28 cellular contexts compared by ENCODE assay signal in the genomic region with DNA sequence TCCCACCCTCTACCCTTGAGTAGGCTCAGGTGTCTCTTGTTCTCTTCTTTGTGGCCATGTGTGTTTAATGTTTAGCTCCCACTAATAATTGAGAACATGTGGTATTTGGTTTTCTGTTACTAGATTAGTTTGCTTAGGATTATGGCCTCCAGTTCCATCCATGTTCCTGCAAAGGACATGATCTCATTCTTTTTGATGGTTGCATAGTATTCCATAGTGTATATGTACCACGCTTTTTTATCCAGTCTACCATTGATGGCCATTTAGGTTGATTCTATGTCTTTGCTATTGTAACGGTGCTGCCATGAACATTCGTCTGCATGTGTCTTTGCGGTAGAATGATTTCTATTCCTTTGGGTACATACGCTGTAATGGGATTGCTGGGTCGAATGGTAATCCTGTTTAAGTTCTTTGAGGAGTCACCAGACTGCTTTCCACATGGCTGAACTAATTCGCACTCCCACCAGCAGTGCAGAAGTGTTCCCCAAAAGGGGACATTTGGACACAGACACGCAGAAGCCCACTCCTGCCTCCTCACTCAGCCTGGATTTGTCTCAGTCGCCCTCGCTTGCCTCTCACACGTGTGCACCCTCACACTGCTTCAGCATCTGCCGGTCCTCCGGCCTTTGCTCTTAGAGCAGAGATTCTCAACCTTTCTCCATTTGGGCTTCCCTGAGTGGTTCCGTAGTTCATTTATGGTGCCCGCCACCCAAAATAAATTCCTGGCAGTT. TPM values are rescaled to one million over a fixed set of nuclear protein-coding genes. Genes with fewer than 3 reads are reported as not detected.
DNase-seq lines count a peak whose midpoint lies in the region; ATAC-seq, FAIRE-seq and TF ChIP-seq lines count a peak whose summit lies in the region.
"Had no signal": no experiment of that assay in that cellular context is flagged by ENCODE, and none has a peak within 500 bp of the region (broad histone marks: within the 10 kb centered on the region; RNA-seq: fewer than 3 reads in every experiment).

No MANE protein-coding gene starts in this region.

- peak overlapping the region; percentile 25 for H3K27ac Mint-ChIP-seq in activated CD8-positive, alpha-beta memory T cell treated with anti-CD3 and anti-CD28 coated beads, Interleukin-2, amount 10 ng/mL, durations not matched to agents 7 days and 5 days
- peak overlapping the region; percentile 12 to 98 (median 77) for H3K27ac Mint-ChIP-seq in CD8-positive, alpha-beta memory T cell
- H3K27ac Mint-ChIP-seq in activated B cell treated with CpG ODN at 0.5 μM for 24 hours = peak overlapping the region; percentile 85
- peak overlapping the region in 8 of 9 donors; percentile 60 to 100 (median 98) for H3K27ac Mint-ChIP-seq in naive thymus-derived CD4-positive, alpha-beta T cell
- H3K27ac Mint-ChIP-seq: activated CD4-positive, alpha-beta memory T cell treated with anti-CD3 and anti-CD28 coated beads for 36 hours; brain; WTC11 had no signal

- H3K9me3 ChIP-seq in CD8-positive, alpha-beta memory T cell (ENCODE audit: low read length) = no peaks in the 10 kb centered on the region
- no peaks in the 10 kb centered on the region for H3K9me3 ChIP-seq in naive thymus-derived CD4-positive, alpha-beta T cell (ENCODE audit: control insufficient read depth in 2 of 3, low read length in 3 of 3)
- H3K9me3 ChIP-seq in MG63 = no peaks in the 10 kb centered on the region
- H3K9me3 ChIP-seq: BE2C, pancreas, right atrium auricular region, stomach, tibial nerve had no signal

- intact Hi-C loops in activated B cell treated with CpG ODN at 0.5 μM for 24 hours (cut with micrococcal nuclease) = loop anchor here (5.0 to 10.0 kb wide), 2 partner anchors 642 to 699 kb away; no protein-coding TSS in a partner anchor
- intact Hi-C loops in naive thymus-derived CD4-positive, alpha-beta T cell (cut with micrococcal nuclease) = loop anchor here (10.0 kb wide), 3 partner anchors 509 to 649 kb away; partner anchors contain the start of genes PRDM15 (in 1 of the 2) and ZBTB21 (in 1 of the 2)

- H3K36me3 ChIP-seq in CD8-positive, alpha-beta memory T cell (ENCODE audit: insufficient read depth, low read length) = no peaks in the 10 kb centered on the region
- H3K36me3 ChIP-seq in naive thymus-derived CD4-positive, alpha-beta T cell (ENCODE audit: control insufficient read depth in 2 of 3, insufficient read depth in 3 of 3, low read length in 3 of 3) = peaks cover 0 to 30% (median 0%) of the 10 kb centered on the region in 3 experiments
- no peaks in the 10 kb centered on the region for H3K36me3 ChIP-seq in MG63
- H3K36me3 ChIP-seq: BE2C, pancreas, right atrium auricular region, tibial nerve had no signal

- no peaks in the 10 kb centered on the region for H3K9me3 Mint-ChIP-seq in activated CD8-positive, alpha-beta memory T cell treated with anti-CD3 and anti-CD28 coated beads, Interleukin-2, amount 10 ng/mL, durations not matched to agents 7 days and 5 days (ENCODE audit: low read depth)
- peaks cover 0 to 2% (median 0%) of the 10 kb centered on the region in 5 donors for H3K9me3 Mint-ChIP-seq in CD8-positive, alpha-beta memory T cell
- H3K9me3 Mint-ChIP-seq in activated B cell treated with CpG ODN at 0.5 μM for 24 hours = no peaks in the 10 kb centered on the region
- H3K9me3 Mint-ChIP-seq in naive thymus-derived CD4-positive, alpha-beta T cell = peaks cover 0 to 8% (median 0%) of the 10 kb centered on the region in 11 donors
- H3K9me3 Mint-ChIP-seq: activated T-cell treated with anti-CD3 and anti-CD28 coated beads, Interleukin-2, amount 50 U/mL, for 4 hours had no signal

- CTCF ChIA-PET in activated CD8-positive, alpha-beta memory T cell treated with anti-CD3 and anti-CD28 coated beads, Interleukin-2, amount 10 ng/mL, durations not matched to agents 7 days and 5 days (lab: Charles Lee) = no interaction called here
- CTCF ChIA-PET in CD8-positive, alpha-beta memory T cell (lab: Charles Lee) = no interaction called here
- CTCF ChIA-PET in activated B cell treated with CpG ODN at 0.5 μM for 24 hours (lab: Charles Lee) = no interaction called here
- CTCF ChIA-PET in naive thymus-derived CD4-positive, alpha-beta T cell (lab: Charles Lee) = no interaction called here

- H3K4me3 Mint-ChIP-seq in activated CD8-positive, alpha-beta memory T cell treated with anti-CD3 and anti-CD28 coated beads, Interleukin-2, amount 10 ng/mL, durations not matched to agents 7 days and 5 days = no peak overlapping the region
- peak overlapping the region in 2 of 7 donors; percentile 26 to 66 for H3K4me3 Mint-ChIP-seq in CD8-positive, alpha-beta memory T cell
- H3K4me3 Mint-ChIP-seq in activated B cell treated with CpG ODN at 0.5 μM for 24 hours = no peak overlapping the region
- peak overlapping the region in 9 of 10 donors; percentile 27 to 98 (median 72) for H3K4me3 Mint-ChIP-seq in naive thymus-derived CD4-positive, alpha-beta T cell
- H3K4me3 Mint-ChIP-seq: activated CD4-positive, alpha-beta memory T cell treated with anti-CD3 and anti-CD28 coated beads for 36 hours; activated T-cell treated with anti-CD3 and anti-CD28 coated beads, Interleukin-2, amount 50 U/mL, for 4 hours; brain; WTC11 had no signal

- H3K27ac ChIP-seq in CD8-positive, alpha-beta memory T cell (ENCODE audit: low read depth, low read length) = no peak overlapping the region
- H3K27ac ChIP-seq in naive thymus-derived CD4-positive, alpha-beta T cell (ENCODE audit: low read depth, low read length) = peak overlapping the region; percentile 31
- H3K27ac ChIP-seq: pancreas, right atrium auricular region, tibial nerve had no signal

- POLR2A ChIA-PET in CD8-positive, alpha-beta memory T cell (lab: Charles Lee) = no interaction called here
- POLR2A ChIA-PET in activated B cell treated with CpG ODN at 0.5 μM for 24 hours (lab: Charles Lee) = no interaction called here
- POLR2A ChIA-PET in naive thymus-derived CD4-positive, alpha-beta T cell (lab: Charles Lee) = interaction anchor here (7.7 kb wide), 1 partner anchor 59 kb away, joined by 82 read pairs; the partner anchor contains the start of gene MX1

- H3K4me1 ChIP-seq in CD8-positive, alpha-beta memory T cell (ENCODE audit: insufficient read depth, low read length) = peaks cover 63% of the 10 kb centered on the region
- peaks cover 33 to 51% of the 10 kb centered on the region in 2 donors for H3K4me1 ChIP-seq in naive thymus-derived CD4-positive, alpha-beta T cell (ENCODE audit: control insufficient read depth in 2 of 2, insufficient read depth in 2 of 2, low read length in 2 of 2)
- H3K4me1 ChIP-seq: BE2C had no signal

- no peak overlapping the region for H3K4me3 ChIP-seq in CD8-positive, alpha-beta memory T cell (ENCODE audit: low read length)
- H3K4me3 ChIP-seq in naive thymus-derived CD4-positive, alpha-beta T cell (ENCODE audit: low read length) = no peak overlapping the region
- H3K4me3 ChIP-seq in MG63 = no peak overlapping the region
- H3K4me3 ChIP-seq: pancreas, right atrium auricular region, stomach, tibial nerve had no signal

- peaks cover 64% of the 10 kb centered on the region for H3K36me3 Mint-ChIP-seq in activated CD8-positive, alpha-beta memory T cell treated with anti-CD3 and anti-CD28 coated beads, Interleukin-2, amount 10 ng/mL, durations not matched to agents 7 days and 5 days
- peaks cover 6 to 62% (median 15%) of the 10 kb centered on the region in 3 donors for H3K36me3 Mint-ChIP-seq in CD8-positive, alpha-beta memory T cell
- peaks cover 18% of the 10 kb centered on the region for H3K36me3 Mint-ChIP-seq in activated B cell treated with CpG ODN at 0.5 μM for 24 hours (ENCODE audit: low read depth)
- peaks cover 13 to 48% (median 35%) of the 10 kb centered on the region in 5 donors for H3K36me3 Mint-ChIP-seq in naive thymus-derived CD4-positive, alpha-beta T cell
- H3K36me3 Mint-ChIP-seq: brain, WTC11 had no signal

- no peak for FAIRE-seq in D721Med (lab: Jason Lieb, UNC)
- FAIRE-seq: colon, pancreas had no signal

- H3K27me3 Mint-ChIP-seq in activated CD8-positive, alpha-beta memory T cell treated with anti-CD3 and anti-CD28 coated beads, Interleukin-2, amount 10 ng/mL, durations not matched to agents 7 days and 5 days = no peaks in the 10 kb centered on the region
- peaks cover 0 to 7% of the 10 kb centered on the region in 2 donors for H3K27me3 Mint-ChIP-seq in CD8-positive, alpha-beta memory T cell
- no peaks in the 10 kb centered on the region for H3K27me3 Mint-ChIP-seq in activated B cell treated with CpG ODN at 0.5 μM for 24 hours
- no peaks in the 10 kb centered on the region for H3K27me3 Mint-ChIP-seq in naive thymus-derived CD4-positive, alpha-beta T cell
- H3K27me3 Mint-ChIP-seq: activated CD4-positive, alpha-beta memory T cell treated with anti-CD3 and anti-CD28 coated beads for 36 hours had no signal

- no peak for DNase-seq in activated CD8-positive, alpha-beta memory T cell treated with anti-CD3 and anti-CD28 coated beads, Interleukin-2, amount 10 ng/mL, durations not matched to agents 7 days and 5 days
- DNase-seq in activated CD8-positive, alpha-beta memory T cell treated with anti-CD3 and anti-CD28 coated beads, Interleukin-2, amount 50 U/mL, for 4 hours = no peak
- DNase-seq in CD8-positive, alpha-beta memory T cell = peak in 1 of 5 donors; percentile 15
- DNase-seq in activated B cell treated with CpG ODN at 0.5 μM for 24 hours (no peak), D721Med (ENCODE audit: insufficient read length, low spot score) (no peak), MG63 (no peak), NCI-H1048 (lab: John Stamatoyannopoulos, UW) (no peak)
- no peak for DNase-seq in naive thymus-derived CD4-positive, alpha-beta T cell
- DNase-seq: activated CD4-positive, alpha-beta memory T cell treated with anti-CD3 and anti-CD28 coated beads for 36 hours; activated T-cell treated with anti-CD3 and anti-CD28 coated beads, Interleukin-2, amount 50 U/mL, for 4 hours; BE2C; DMS 273 treated with DMSO at 0.1 percent for 48 hours; HCEC 1CT; NCI-H146; NCI-H69; stomach; T1000 had no signal

- no peak for TF ChIP-seq CTCF in activated B cell treated with CpG ODN at 0.5 μM for 24 hours (IDR thresholded peaks at IDR 0.05)
- no peak for TF ChIP-seq CTCF in D721Med (IDR thresholded peaks at IDR 0.05; ENCODE audit: insufficient read depth, missing control alignments)

- H3K4me1 Mint-ChIP-seq in activated CD8-positive, alpha-beta memory T cell treated with anti-CD3 and anti-CD28 coated beads, Interleukin-2, amount 10 ng/mL, durations not matched to agents 7 days and 5 days = peaks cover 86% of the 10 kb centered on the region
- peaks cover 60 to 90% (median 79%) of the 10 kb centered on the region in 3 donors for H3K4me1 Mint-ChIP-seq in CD8-positive, alpha-beta memory T cell
- H3K4me1 Mint-ChIP-seq in activated B cell treated with CpG ODN at 0.5 μM for 24 hours = peaks cover 95% of the 10 kb centered on the region
- H3K4me1 Mint-ChIP-seq in naive thymus-derived CD4-positive, alpha-beta T cell = peaks cover 51 to 95% (median 87%) of the 10 kb centered on the region in 7 donors

- ATAC-seq in activated CD8-positive, alpha-beta memory T cell treated with anti-CD3 and anti-CD28 coated beads, Interleukin-2, amount 10 ng/mL, durations not matched to agents 7 days and 5 days = no peak
- ATAC-seq in activated B cell treated with CpG ODN at 0.5 μM for 24 hours (ENCODE audit: low read depth) = no peak
- ATAC-seq in naive thymus-derived CD4-positive, alpha-beta T cell = no peak
- ATAC-seq: activated T-cell treated with anti-CD3 and anti-CD28 coated beads, Interleukin-2, amount 50 U/mL, for 4 hours; pancreas; SK-N-SH treated with all-trans-retinoic acid at 6 μM for 48 hours; WTC11 had no signal

- no peaks in the 10 kb centered on the region for H3K27me3 ChIP-seq in CD8-positive, alpha-beta memory T cell (ENCODE audit: insufficient read depth, low read length, poor library complexity, severe bottlenecking)
- no peaks in the 10 kb centered on the region for H3K27me3 ChIP-seq in naive thymus-derived CD4-positive, alpha-beta T cell (ENCODE audit: control insufficient read depth in 2 of 2, insufficient read depth in 2 of 2, low read length in 2 of 2)
- H3K27me3 ChIP-seq in MG63 = no peaks in the 10 kb centered on the region
- H3K27me3 ChIP-seq: BE2C, pancreas, right atrium auricular region, stomach, tibial nerve had no signal

RNA-seq across cellular contexts. Expression of gene MX2, which starts 3.7 kb away (rescaled TPM):
- 100 to 1,000 TPM in 1 of 2 experiments, 10 to 100 TPM in 1; 65.1 to 158 TPM for total RNA-seq in activated CD8-positive, alpha-beta memory T cell treated with anti-CD3 and anti-CD28 coated beads, Interleukin-2, amount 10 ng/mL, durations not matched to agents 7 days and 5 days
- total RNA-seq in CD8-positive, alpha-beta memory T cell = 10 to 100 TPM; 13.2 to 17.1 TPM
- polyA plus RNA-seq in CD8-positive, alpha-beta memory T cell = 37.2 TPM
- total RNA-seq in activated B cell treated with CpG ODN at 0.5 μM for 24 hours = 32.6 and 34.4 TPM in 2 replicates
- 100 to 1,000 TPM in 3 of 5 experiments, 10 to 100 TPM in 2; 84.8 to 116 (median 100) TPM for total RNA-seq in naive thymus-derived CD4-positive, alpha-beta T cell
- 10 to 100 TPM; 46.7 to 49.5 TPM for polyA plus RNA-seq in naive thymus-derived CD4-positive, alpha-beta T cell
- 2.8 and 3.2 TPM in 2 replicates for total RNA-seq in MG63 (2014; rRNA removed; shearing (Covaris generic); ENCODE audit: low replicate concordance)

RNA-seq across cellular contexts. Expression of gene FAM3B, which starts 48.9 kb away (rescaled TPM):
- not detected for total RNA-seq in activated CD8-positive, alpha-beta memory T cell treated with anti-CD3 and anti-CD28 coated beads, Interleukin-2, amount 10 ng/mL, durations not matched to agents 7 days and 5 days
- total RNA-seq in CD8-positive, alpha-beta memory T cell = not detected
- not detected for polyA plus RNA-seq in CD8-positive, alpha-beta memory T cell
- not detected in 2 replicates for total RNA-seq in activated B cell treated with CpG ODN at 0.5 μM for 24 hours
- not detected for total RNA-seq in naive thymus-derived CD4-positive, alpha-beta T cell
- not detected for polyA plus RNA-seq in naive thymus-derived CD4-positive, alpha-beta T cell
- total RNA-seq in MG63 (2014; rRNA removed; shearing (Covaris generic); ENCODE audit: low replicate concordance) = not detected in 2 replicates
- total RNA-seq: A172; activated CD4-positive, alpha-beta memory T cell treated with anti-CD3 and anti-CD28 coated beads for 36 hours; activated T-cell treated with anti-CD3 and anti-CD28 coated beads, Interleukin-2, amount 50 U/mL, for 4 hours; fibroblast of lung; glomerular endothelial cell; myocyte; right atrium auricular region; tibial nerve had no signal
- polyA plus RNA-seq: fibroblast of lung had no signal

Comparison
In these comparisons a context has a peak if more than half of its experiments do, and no peak if none do; other contexts are left out.
1. H3K27ac Mint-ChIP-seq: peak in every context shown above with its lines; median percentile 98 in naive thymus-derived CD4-positive, alpha-beta T cell; 85 in activated B cell treated with CpG ODN at 0.5 μM for 24 hours; 77 in CD8-positive, alpha-beta memory T cell; 25 in activated CD8-positive, alpha-beta memory T cell treated with anti-CD3 and anti-CD28 coated beads, Interleukin-2, amount 10 ng/mL, durations not matched to agents 7 days and 5 days.
2. H3K4me3 Mint-ChIP-seq: peak in naive thymus-derived CD4-positive, alpha-beta T cell (9 of 10); none in activated CD8-positive, alpha-beta memory T cell treated with anti-CD3 and anti-CD28 coated beads, Interleukin-2, amount 10 ng/mL, durations not matched to agents 7 days and 5 days (single experiment) and activated B cell treated with CpG ODN at 0.5 μM for 24 hours (single experiment).